ENCODE assay signal across 29 cellular contexts in genomic region chr12:116766746-116767145, GRCh38.
"Had no signal": no experiment of that assay in that cellular context is flagged by ENCODE, and none has a peak within 500 bp of the region (broad histone marks: within the 10 kb centered on the region; RNA-seq: fewer than 3 reads in every experiment).

No MANE protein-coding gene starts in this region.

- H3K9ac ChIP-seq: parathyroid adenoma had no signal

- H3K4me3 Mint-ChIP-seq: naive thymus-derived CD8-positive, alpha-beta T cell; natural killer cell treated with Interleukin-12 subunit alpha and Interleukin-12 subunit beta and Interleukin-15 and Interleukin-18, amount 100 ng/mL, for 72 hours; nephron progenitor cell; neural crest cell; stimulated activated effector memory CD8-positive, alpha-beta T cell treated with anti-CD3 and anti-CD28 coated beads, Interleukin-12 subunit alpha, Interleukin-12 subunit beta, amount 100 ng/mL, for 72 hours; stimulated activated naive B cell treated with anti-CD40 and anti-IgM and Interleukin-4, amounts not matched to agents 10 μg/mL and 1 μg/mL and 100 μg/mL, for 72 hours; stimulated activated naive CD8-positive, alpha-beta T cell treated with anti-CD3 and anti-CD28 coated beads, Interleukin-15, Interleukin-2, amounts not matched to agents 100 ng/mL and 50 ng/mL, for 24 hours; type B pancreatic cell had no signal

- H3K27ac Mint-ChIP-seq: naive thymus-derived CD8-positive, alpha-beta T cell; natural killer cell treated with Interleukin-12 subunit alpha and Interleukin-12 subunit beta and Interleukin-15 and Interleukin-18, amount 100 ng/mL, for 72 hours; nephron progenitor cell; stimulated activated effector memory CD8-positive, alpha-beta T cell treated with anti-CD3 and anti-CD28 coated beads, Interleukin-12 subunit alpha, Interleukin-12 subunit beta, amount 100 ng/mL, for 72 hours; stimulated activated naive B cell treated with anti-CD40 and anti-IgM and Interleukin-4, amounts not matched to agents 10 μg/mL and 1 μg/mL and 100 μg/mL, for 72 hours; stimulated activated naive CD8-positive, alpha-beta T cell treated with anti-CD3 and anti-CD28 coated beads, Interleukin-15, Interleukin-2, amounts not matched to agents 100 ng/mL and 50 ng/mL, for 24 hours; type B pancreatic cell had no signal

- H3K4me2 ChIP-seq: smooth muscle cell had no signal

- DNase-seq: naive B cell; naive thymus-derived CD8-positive, alpha-beta T cell; nephron progenitor cell; nucleus accumbens; ovary; posterior cingulate gyrus; psoas muscle; right cardiac atrium; right lobe of liver; sigmoid colon; stimulated activated CD4-positive, alpha-beta T cell treated with anti-CD3 and anti-CD28 coated beads, Interleukin-15, amount 100 ng/mL, for 24 hours; stimulated activated CD4-positive, alpha-beta T cell treated with anti-CD3 and anti-CD28 coated beads, Interleukin-2, amount 100 ng/mL, for 24 hours; stimulated activated CD4-positive, alpha-beta T cell treated with anti-CD3 and anti-CD28 coated beads, Interleukin-2, amount 100 ng/mL, for 48 hours; stimulated activated CD4-positive, alpha-beta T cell treated with anti-CD3 and anti-CD28 coated beads, Interleukin-4, amount 100 ng/mL, for 24 hours; stimulated activated naive B cell treated with anti-CD40 and anti-IgM and Interleukin-4, amounts not matched to agents 10 μg/mL and 1 μg/mL and 100 μg/mL, for 72 hours; stimulated activated naive CD4-positive, alpha-beta T cell treated with Interleukin-2 at 50 U/mL for 16 hours; stomach; tibial artery; transverse colon; upper lobe of right lung had no signal

- H3K79me2 ChIP-seq: parathyroid adenoma had no signal

- H3K27me3 Mint-ChIP-seq: naive B cell; naive thymus-derived CD8-positive, alpha-beta T cell; natural killer cell treated with Interleukin-12 subunit alpha and Interleukin-12 subunit beta and Interleukin-15 and Interleukin-18, amount 100 ng/mL, for 72 hours; stimulated activated naive B cell treated with anti-CD40 and anti-IgM and Interleukin-4, amounts not matched to agents 10 μg/mL and 1 μg/mL and 100 μg/mL, for 72 hours; stimulated activated naive CD8-positive, alpha-beta T cell treated with anti-CD3 and anti-CD28 coated beads, Interleukin-15, Interleukin-2, amounts not matched to agents 100 ng/mL and 50 ng/mL, for 24 hours; type B pancreatic cell had no signal

- H3K36me3 Mint-ChIP-seq: naive B cell; natural killer cell treated with Interleukin-12 subunit alpha and Interleukin-12 subunit beta and Interleukin-15 and Interleukin-18, amount 100 ng/mL, for 72 hours; stimulated activated effector memory CD8-positive, alpha-beta T cell treated with anti-CD3 and anti-CD28 coated beads, Interleukin-12 subunit alpha, Interleukin-12 subunit beta, amount 100 ng/mL, for 72 hours had no signal

- H2AFZ ChIP-seq: parathyroid adenoma had no signal

- H3K27me3 ChIP-seq: ovary, right lobe of liver, sigmoid colon, stomach, tibial artery, transverse colon, upper lobe of right lung, vagina had no signal

- H3K27ac ChIP-seq: neutrophil, ovary, parathyroid adenoma, psoas muscle, right lobe of liver, sigmoid colon, stomach, tibial artery, transverse colon, upper lobe of right lung, vagina had no signal

- H3K4me1 ChIP-seq: parathyroid adenoma, psoas muscle, right lobe of liver, sigmoid colon, stomach, tibial artery, transverse colon, upper lobe of right lung, vagina had no signal

- H3K9me3 Mint-ChIP-seq: naive B cell; naive thymus-derived CD8-positive, alpha-beta T cell; natural killer cell treated with Interleukin-12 subunit alpha and Interleukin-12 subunit beta and Interleukin-15 and Interleukin-18, amount 100 ng/mL, for 72 hours; nephron progenitor cell; neural crest cell; stimulated activated effector memory CD8-positive, alpha-beta T cell treated with anti-CD3 and anti-CD28 coated beads, Interleukin-12 subunit alpha, Interleukin-12 subunit beta, amount 100 ng/mL, for 72 hours; stimulated activated naive B cell treated with anti-CD40 and anti-IgM and Interleukin-4, amounts not matched to agents 10 μg/mL and 1 μg/mL and 100 μg/mL, for 72 hours; stimulated activated naive CD8-positive, alpha-beta T cell treated with anti-CD3 and anti-CD28 coated beads, Interleukin-15, Interleukin-2, amounts not matched to agents 100 ng/mL and 50 ng/mL, for 24 hours; type B pancreatic cell had no signal

- H3K4me1 Mint-ChIP-seq: naive B cell; naive thymus-derived CD8-positive, alpha-beta T cell; nephron progenitor cell; neural crest cell; stimulated activated effector memory CD8-positive, alpha-beta T cell treated with anti-CD3 and anti-CD28 coated beads, Interleukin-12 subunit alpha, Interleukin-12 subunit beta, amount 100 ng/mL, for 72 hours; stimulated activated naive B cell treated with anti-CD40 and anti-IgM and Interleukin-4, amounts not matched to agents 10 μg/mL and 1 μg/mL and 100 μg/mL, for 72 hours had no signal

- H3K4me3 ChIP-seq: ovary, psoas muscle, right lobe of liver, sigmoid colon, smooth muscle cell, stomach, tibial artery, transverse colon, upper lobe of right lung, vagina had no signal

- H3K36me3 ChIP-seq: neutrophil, ovary, right lobe of liver, sigmoid colon, stomach, tibial artery, transverse colon, upper lobe of right lung, vagina had no signal

- H3K9me3 ChIP-seq: neutrophil, ovary, psoas muscle, right lobe of liver, sigmoid colon, stomach, tibial artery, transverse colon, upper lobe of right lung, vagina had no signal
